8 cellular contexts compared by ENCODE assay signal in genomic region chr14:96363751-96364336, GRCh38. TPM values are rescaled to one million over a fixed set of nuclear protein-coding genes. Genes with fewer than 3 reads are reported as not detected.
DNase-seq lines count a peak whose midpoint lies in the region; ATAC-seq lines count a peak whose summit lies in the region.

No MANE protein-coding gene starts in this region.

- peak overlapping the region; percentile 79 for H3K27ac Mint-ChIP-seq in T-helper 1 cell treated with Interleukin-12 subunit alpha and Interleukin-12 subunit beta and Interleukin-4 antibody, amounts not matched to agents 30 μg/mL and 1 μg/mL, for 36 hours

- H3K4me1 Mint-ChIP-seq in T-helper 1 cell treated with Interleukin-12 subunit alpha and Interleukin-12 subunit beta and Interleukin-4 antibody, amounts not matched to agents 30 μg/mL and 1 μg/mL, for 36 hours (ENCODE audit: low read depth), result peaks cover 43% of the 10 kb centered on the region

- no peaks in the 10 kb centered on the region for H3K27me3 Mint-ChIP-seq in T-helper 1 cell treated with Interleukin-12 subunit alpha and Interleukin-12 subunit beta and Interleukin-4 antibody, amounts not matched to agents 30 μg/mL and 1 μg/mL, for 36 hours (ENCODE audit: low read depth)

- peaks cover 11% of the 10 kb centered on the region for H3K36me3 Mint-ChIP-seq in T-helper 1 cell treated with Interleukin-12 subunit alpha and Interleukin-12 subunit beta and Interleukin-4 antibody, amounts not matched to agents 30 μg/mL and 1 μg/mL, for 36 hours (ENCODE audit: low read depth)

- H3K9me3 Mint-ChIP-seq in T-helper 1 cell treated with Interleukin-12 subunit alpha and Interleukin-12 subunit beta and Interleukin-4 antibody, amounts not matched to agents 30 μg/mL and 1 μg/mL, for 36 hours, result peaks cover 3% of the 10 kb centered on the region

- peak overlapping the region; percentile 86 for H3K4me3 Mint-ChIP-seq in T-helper 1 cell treated with Interleukin-12 subunit alpha and Interleukin-12 subunit beta and Interleukin-4 antibody, amounts not matched to agents 30 μg/mL and 1 μg/mL, for 36 hours

- peak overlapping the region; percentile 86 for H3K4me3 ChIP-seq in Jurkat, Clone E6-1 (ENCODE audit: low read length)

- DNase-seq in EH (ENCODE audit: low read depth) (peak; percentile 60), cerebellum (ENCODE audit: low spot score) (peak; percentile 25), left lobe of liver (ENCODE audit: low spot score) (peak; percentile 63), T-helper 9 cell (no peak)
- no peak for DNase-seq in Jurkat, Clone E6-1 (ENCODE audit: low read depth, low spot score)
- peak; percentile 20 to 21 for DNase-seq in stimulated activated CD4-positive, alpha-beta T cell treated with anti-CD3 and anti-CD28 coated beads, Interleukin-2, amount 100 ng/mL, for 48 hours

- ATAC-seq in GM21529 (IDR thresholded peaks at IDR 0.05; ENCODE audit: unreplicated experiment), result peak; percentile 33
- ATAC-seq in left lobe of liver, result peak; percentile 55

RNA-seq across cellular contexts. Expression of gene GSKIP, which starts 0.5 kb away (rescaled TPM):
- polyA plus RNA-seq in Jurkat, Clone E6-1 (2012; ENCODE audit: insufficient read depth, insufficient read length), result 18.7 TPM
- total RNA-seq in cerebellum (24.3 TPM), left lobe of liver (12.7 TPM)

RNA-seq across cellular contexts. Expression of gene ATG2B, which starts 0.7 kb away (rescaled TPM):
- polyA plus RNA-seq in Jurkat, Clone E6-1 (2012; ENCODE audit: insufficient read depth, insufficient read length), result 7.8 TPM
- total RNA-seq in cerebellum, result 49.8 TPM
- total RNA-seq in left lobe of liver, result 15.6 TPM

RNA-seq across cellular contexts. Expression of gene AK7, which starts 28.1 kb away (rescaled TPM):
- 1.2 TPM for polyA plus RNA-seq in Jurkat, Clone E6-1 (2012; ENCODE audit: insufficient read depth, insufficient read length)
- total RNA-seq in cerebellum, result 2.4 TPM
- total RNA-seq in left lobe of liver, result 0.98 TPM

Comparison
In these comparisons a context has a peak if more than half of its experiments do, and no peak if none do; other contexts are left out.
1. DNase-seq: peak in EH (single experiment), cerebellum (single experiment), left lobe of liver (single experiment) and stimulated activated CD4-positive, alpha-beta T cell treated with anti-CD3 and anti-CD28 coated beads, Interleukin-2, amount 100 ng/mL, for 48 hours (2 of 2); none in Jurkat, Clone E6-1 (single experiment) and T-helper 9 cell (single experiment).